ENCODE assay signal across 19 cellular contexts in the genomic region with DNA sequence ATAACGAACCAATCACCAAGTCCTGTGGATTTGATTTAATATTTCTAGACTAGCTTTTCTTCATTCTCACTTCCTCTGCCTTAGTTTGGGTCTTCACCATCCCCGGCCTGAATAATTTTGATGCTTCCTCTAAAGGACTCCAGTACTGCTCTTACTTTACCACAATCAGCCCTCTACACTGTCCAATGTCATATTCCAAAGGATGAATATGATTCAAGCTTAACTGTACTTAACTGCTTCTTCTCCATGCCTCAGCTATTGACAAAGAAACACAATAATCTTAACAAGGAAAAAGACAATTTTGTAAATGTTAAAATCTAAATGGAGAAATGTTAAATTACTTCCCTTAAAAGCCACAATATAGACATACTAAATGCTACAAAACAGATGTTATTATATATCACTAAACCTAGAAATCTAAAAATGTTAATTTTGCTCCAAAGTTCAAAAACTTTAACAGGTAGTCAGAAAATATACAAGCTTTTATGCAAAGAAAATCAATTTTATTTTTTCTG.
A peak's percentile ranks its signal among the peaks of the same experiment; 100 is the strongest.
DNase-seq lines count a peak whose midpoint lies in the region; ATAC-seq and TF ChIP-seq lines count a peak whose summit lies in the region.
"Had no signal": no experiment of that assay in that cellular context is flagged by ENCODE, and none has a peak within 500 bp of the region (broad histone marks: within the 10 kb centered on the region; RNA-seq: fewer than 3 reads in every experiment).

No MANE protein-coding gene starts in this region.

- H3K4me3 Mint-ChIP-seq in nephron (no peak overlapping the region), osteocyte (ENCODE audit: unreplicated experiment) (no peak overlapping the region)
- H3K4me3 Mint-ChIP-seq: B cell; stimulated activated effector memory CD8-positive, alpha-beta T cell treated with anti-CD3 and anti-CD28 coated beads, Interleukin-12 subunit alpha, Interleukin-12 subunit beta, amount 100 ng/mL, for 72 hours had no signal

- H3K27ac Mint-ChIP-seq in nephron: peak overlapping the region; percentile 86 to 90 (median 87)
- no peak overlapping the region for H3K27ac Mint-ChIP-seq in osteocyte (ENCODE audit: unreplicated experiment)
- H3K27ac Mint-ChIP-seq: activated T-helper 2 cell treated with anti-CD3 and anti-CD28 coated beads, Interferon-gamma antibody, Interleukin-2, Interleukin-4, amounts not matched to agents 10 μg/mL and 5 μg/mL and 100 μg/mL, durations not matched to agents 14 hours and 24 hours and 36 hours; B cell; stimulated activated effector memory CD8-positive, alpha-beta T cell treated with anti-CD3 and anti-CD28 coated beads, Interleukin-12 subunit alpha, Interleukin-12 subunit beta, amount 100 ng/mL, for 72 hours had no signal

- no peaks in the 10 kb centered on the region for H3K9me3 Mint-ChIP-seq in nephron
- no peaks in the 10 kb centered on the region for H3K9me3 Mint-ChIP-seq in osteocyte (ENCODE audit: unreplicated experiment)
- H3K9me3 Mint-ChIP-seq: activated T-helper 2 cell treated with anti-CD3 and anti-CD28 coated beads, Interferon-gamma antibody, Interleukin-2, Interleukin-4, amounts not matched to agents 10 μg/mL and 5 μg/mL and 100 μg/mL, durations not matched to agents 14 hours and 24 hours and 36 hours; stimulated activated effector memory CD8-positive, alpha-beta T cell treated with anti-CD3 and anti-CD28 coated beads, Interleukin-12 subunit alpha, Interleukin-12 subunit beta, amount 100 ng/mL, for 72 hours had no signal

- no peak for TF ChIP-seq CTCF in nephron (IDR thresholded peaks at IDR 0.05; ENCODE audit: unreplicated experiment in 3 of 3)
- no peak for TF ChIP-seq CTCF in osteocyte (IDR thresholded peaks at IDR 0.05)

- DNase-seq in hypothalamus (lab: John Stamatoyannopoulos, UW): no peak
- no peak for DNase-seq in osteocyte (ENCODE audit: extremely low spot score, unreplicated experiment)
- no peak for DNase-seq in hippocampal formation (lab: John Stamatoyannopoulos, UW)
- no peak for DNase-seq in AG08395 (ENCODE audit: low spot score)
- DNase-seq: activated CD8-positive, alpha-beta memory T cell treated with anti-CD3 and anti-CD28 coated beads for 24 hours; GOT3; islet precursor cell; NCI-H1694; NCI-H510A treated with DMSO at 0.1 percent for 48 hours; nucleus accumbens; PC-3; upper lobe of right lung had no signal

- H3K36me3 Mint-ChIP-seq in nephron (ENCODE audit: low read depth): no peaks in the 10 kb centered on the region
- no peaks in the 10 kb centered on the region for H3K36me3 Mint-ChIP-seq in osteocyte (ENCODE audit: unreplicated experiment)
- H3K36me3 Mint-ChIP-seq: stimulated activated effector memory CD8-positive, alpha-beta T cell treated with anti-CD3 and anti-CD28 coated beads, Interleukin-12 subunit alpha, Interleukin-12 subunit beta, amount 100 ng/mL, for 72 hours had no signal

- H3K27me3 Mint-ChIP-seq in nephron (ENCODE audit: low read depth): no peaks in the 10 kb centered on the region
- peaks cover 9% of the 10 kb centered on the region for H3K27me3 Mint-ChIP-seq in osteocyte (ENCODE audit: unreplicated experiment)

- peaks cover 26% of the 10 kb centered on the region for H3K4me1 Mint-ChIP-seq in nephron
- peaks cover 13% of the 10 kb centered on the region for H3K4me1 Mint-ChIP-seq in osteocyte (ENCODE audit: unreplicated experiment)
- H3K4me1 Mint-ChIP-seq: B cell; stimulated activated effector memory CD8-positive, alpha-beta T cell treated with anti-CD3 and anti-CD28 coated beads, Interleukin-12 subunit alpha, Interleukin-12 subunit beta, amount 100 ng/mL, for 72 hours had no signal

- peak; percentile 30 for ATAC-seq in GM18858 (IDR thresholded peaks at IDR 0.05; ENCODE audit: unreplicated experiment)
- ATAC-seq in GM21737 (IDR thresholded peaks at IDR 0.05; ENCODE audit: unreplicated experiment): peak; percentile 33
- peak; percentile 38 for ATAC-seq in HG03432 (IDR thresholded peaks at IDR 0.05; ENCODE audit: unreplicated experiment)
- ATAC-seq: PC-3; stimulated activated effector memory CD8-positive, alpha-beta T cell treated with anti-CD3 and anti-CD28 coated beads, Interleukin-12 subunit alpha, Interleukin-12 subunit beta, amount 100 ng/mL, for 72 hours; upper lobe of right lung had no signal
